16 cellular contexts compared by ENCODE assay signal in the genomic region with DNA sequence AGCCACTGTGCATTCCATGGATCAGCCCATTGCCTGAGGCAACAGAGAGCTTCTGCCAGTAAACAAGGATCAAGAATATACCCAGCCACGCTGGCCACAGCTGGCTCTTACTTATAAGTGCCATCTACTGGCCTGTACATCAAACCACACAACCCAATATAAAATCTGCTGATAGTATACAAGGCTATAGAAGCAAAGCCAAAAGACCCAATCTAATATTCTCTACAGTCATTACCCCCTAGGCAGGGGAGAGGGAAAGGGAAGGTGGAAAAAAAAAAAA. TPM values are rescaled to one million over a fixed set of nuclear protein-coding genes. Genes with fewer than 3 reads are reported as not detected.
DNase-seq lines count a peak whose midpoint lies in the region; ATAC-seq and TF ChIP-seq lines count a peak whose summit lies in the region.
"Had no signal": no experiment of that assay in that cellular context is flagged by ENCODE, and none has a peak within 500 bp of the region (broad histone marks: within the 10 kb centered on the region; RNA-seq: fewer than 3 reads in every experiment).

No MANE protein-coding gene starts in this region.

- H3K27me3 Mint-ChIP-seq in HFFc6 (ENCODE audit: insufficient read depth), result peaks cover 6% of the 10 kb centered on the region
- peaks cover 11% of the 10 kb centered on the region for H3K27me3 Mint-ChIP-seq in activated T-helper 17 cell treated with anti-CD3 and anti-CD28 coated beads, Interleukin-2, amount 50 U/mL, for 72 hours

- no peaks in the 10 kb centered on the region for H3K36me3 ChIP-seq in SJCRH30
- H3K36me3 ChIP-seq: breast epithelium had no signal

- no peak overlapping the region for H3K27ac ChIP-seq in C4-2B
- H3K27ac ChIP-seq in SJCRH30, result no peak overlapping the region
- H3K27ac ChIP-seq: BLaER1 treated with 17β-estradiol and CSF1 and Interleukin-3, amounts not matched to agents 10 nM and 100 nM; breast epithelium; skin epidermis had no signal

- no peak overlapping the region for H3K27ac Mint-ChIP-seq in HFFc6
- H3K27ac Mint-ChIP-seq in activated T-helper 17 cell treated with anti-CD3 and anti-CD28 coated beads, Interleukin-2, amount 50 U/mL, for 72 hours, result no peak overlapping the region
- H3K27ac Mint-ChIP-seq: activated T-helper 2 cell treated with anti-CD3 and anti-CD28 coated beads, Interferon-gamma antibody, Interleukin-2, Interleukin-4, amounts not matched to agents 10 μg/mL and 5 μg/mL and 100 μg/mL, durations not matched to agents 14 hours and 24 hours and 36 hours; T-helper 1 cell treated with Interleukin-12 subunit alpha and Interleukin-12 subunit beta and Interleukin-4 antibody, amounts not matched to agents 30 μg/mL and 1 μg/mL, for 36 hours had no signal

- peaks cover 4% of the 10 kb centered on the region for H3K4me1 ChIP-seq in SJCRH30
- H3K4me1 ChIP-seq: breast epithelium had no signal

- H3K4me3 Mint-ChIP-seq in HFFc6, result no peak overlapping the region
- H3K4me3 Mint-ChIP-seq in activated T-helper 17 cell treated with anti-CD3 and anti-CD28 coated beads, Interleukin-2, amount 50 U/mL, for 72 hours, result no peak overlapping the region
- H3K4me3 Mint-ChIP-seq: T-helper 1 cell treated with Interleukin-12 subunit alpha and Interleukin-12 subunit beta and Interleukin-4 antibody, amounts not matched to agents 30 μg/mL and 1 μg/mL, for 36 hours had no signal

- TF ChIP-seq CTCF in C4-2B (conservative IDR thresholded peaks at IDR 0.05) (peak; percentile 56), HFFc6 (IDR thresholded peaks at IDR 0.05) (peak; percentile 60), fibroblast of mammary gland (conservative IDR thresholded peaks at IDR 0.05; ENCODE audit: control insufficient read depth, insufficient read depth, low read depth, low read length) (peak; percentile 15)

- no peaks in the 10 kb centered on the region for H3K9me3 ChIP-seq in SJCRH30 (replicated peaks)
- H3K9me3 ChIP-seq: breast epithelium had no signal

- DNase-seq in HFFc6 (peak; percentile 73), SJCRH30 (peak; percentile 61 to 63), fibroblast of mammary gland (ENCODE audit: low read depth) (no peak), ureter (ENCODE audit: low spot score) (no peak)
- DNase-seq: activated CD4-positive, alpha-beta T cell treated with anti-CD3 and anti-CD28 coated beads, Interleukin-2, amount 50 U/mL, for 1 hour; hypothalamus; NCI-H2171 had no signal

- H3K4me1 Mint-ChIP-seq in HFFc6 (ENCODE audit: low read depth), result peaks cover 14% of the 10 kb centered on the region
- no peaks in the 10 kb centered on the region for H3K4me1 Mint-ChIP-seq in activated T-helper 17 cell treated with anti-CD3 and anti-CD28 coated beads, Interleukin-2, amount 50 U/mL, for 72 hours

- ATAC-seq in HG03460 (IDR thresholded peaks at IDR 0.05; ENCODE audit: unreplicated experiment), result no peak
- ATAC-seq in GM19328 (IDR thresholded peaks at IDR 0.05; ENCODE audit: unreplicated experiment), result no peak
- ATAC-seq in activated T-helper 17 cell treated with anti-CD3 and anti-CD28 coated beads, Interleukin-2, amount 50 U/mL, for 72 hours (replicated peaks), result no peak

- H3K27me3 ChIP-seq in SJCRH30, result no peaks in the 10 kb centered on the region
- H3K27me3 ChIP-seq: BLaER1 treated with 17β-estradiol and CSF1 and Interleukin-3, amounts not matched to agents 10 nM and 100 nM; breast epithelium had no signal

- H3K9me3 Mint-ChIP-seq in HFFc6, result peaks cover 3% of the 10 kb centered on the region; the same call in 1 of the 2 replicates
- H3K9me3 Mint-ChIP-seq in activated T-helper 17 cell treated with anti-CD3 and anti-CD28 coated beads, Interleukin-2, amount 50 U/mL, for 72 hours, result no peaks in the 10 kb centered on the region

- H3K4me3 ChIP-seq in SJCRH30 (no peak overlapping the region), fibroblast of mammary gland (ENCODE audit: control insufficient read depth, low read depth, low read length) (no peak overlapping the region)
- H3K4me3 ChIP-seq: BLaER1 treated with 17β-estradiol and CSF1 and Interleukin-3, amounts not matched to agents 10 nM and 100 nM; breast epithelium; skin epidermis had no signal

- no peaks in the 10 kb centered on the region for H3K36me3 Mint-ChIP-seq in HFFc6 (ENCODE audit: low read depth)
- no peaks in the 10 kb centered on the region for H3K36me3 Mint-ChIP-seq in activated T-helper 17 cell treated with anti-CD3 and anti-CD28 coated beads, Interleukin-2, amount 50 U/mL, for 72 hours (ENCODE audit: low read depth)

RNA-seq across cellular contexts. Expression of a gene that starts 4.4 kb away (rescaled TPM):
- under 1 TPM; 0.21 to 0.46 (median 0.31) TPM for total RNA-seq in HFFc6 (2021; fragmentation: NEBNext Ultra II Directional; extraction: Animal tissue kit (Norgen Biotek cat#: 25700))
- 0.10 and 0.18 TPM in 2 replicates for total RNA-seq in SJCRH30 (2014; rRNA removed; shearing (Covaris generic))
- total RNA-seq in activated T-helper 17 cell treated with anti-CD3 and anti-CD28 coated beads, Interleukin-2, amount 50 U/mL, for 72 hours, result under 1 TPM in 1 of 2 donors, not detected in 1; 0.11 TPM
- total RNA-seq in ureter, result 1.2 TPM

RNA-seq across cellular contexts. Expression of a gene that starts 13.5 kb away (rescaled TPM):
- total RNA-seq in HFFc6 (2021; fragmentation: NEBNext Ultra II Directional; extraction: Animal tissue kit (Norgen Biotek cat#: 25700)), result 10 to 100 TPM; 10.3 to 11.9 (median 11.2) TPM
- total RNA-seq in SJCRH30 (2014; rRNA removed; shearing (Covaris generic)), result 4.4 and 4.9 TPM in 2 replicates
- 1 to 10 TPM; 7.7 to 8.2 TPM for total RNA-seq in activated T-helper 17 cell treated with anti-CD3 and anti-CD28 coated beads, Interleukin-2, amount 50 U/mL, for 72 hours
- 44.4 TPM for total RNA-seq in ureter

RNA-seq across cellular contexts. Expression of a gene that starts 41.9 kb away (rescaled TPM):
- total RNA-seq in HFFc6 (2021; fragmentation: NEBNext Ultra II Directional; extraction: Animal tissue kit (Norgen Biotek cat#: 25700)), result 10 to 100 TPM; 46.2 to 59.8 (median 55.4) TPM
- 55.9 and 57.0 TPM in 2 replicates for total RNA-seq in SJCRH30 (2014; rRNA removed; shearing (Covaris generic))
- 10 to 100 TPM; 31.6 to 54.8 TPM for total RNA-seq in activated T-helper 17 cell treated with anti-CD3 and anti-CD28 coated beads, Interleukin-2, amount 50 U/mL, for 72 hours
- total RNA-seq in ureter, result 55.4 TPM

Comparison
In these comparisons a context has a peak if more than half of its experiments do, and no peak if none do; other contexts are left out.
1. DNase-seq: peak in HFFc6 (single experiment) and SJCRH30 (2 of 2); none in fibroblast of mammary gland (single experiment) and ureter (single experiment).
2. Peak in every context shown above with its lines, with median percentiles within 50 percentile points of each other: CTCF ChIP-seq.